Comparison of ENCODE assay signal across 8 cellular contexts in genomic region chr19:46515879-46516350, GRCh38. TPM values are rescaled to one million over a fixed set of nuclear protein-coding genes. Genes with fewer than 3 reads are reported as not detected.
DNase-seq lines count a peak whose midpoint lies in the region; ATAC-seq, FAIRE-seq and TF ChIP-seq lines count a peak whose summit lies in the region.

No MANE protein-coding gene starts in this region.

- peak overlapping the region; percentile 51 for H3K27ac Mint-ChIP-seq in activated CD4-positive, alpha-beta T cell treated with anti-CD3 and anti-CD28 coated beads, Interleukin-2, amount 10 ng/mL, durations not matched to agents 7 days and 5 days

- H3K4me1 Mint-ChIP-seq in activated CD4-positive, alpha-beta T cell treated with anti-CD3 and anti-CD28 coated beads, Interleukin-2, amount 10 ng/mL, durations not matched to agents 7 days and 5 days: peaks cover 47% of the 10 kb centered on the region

- FAIRE-seq in RCC 7860 (lab: Jason Lieb, UNC): no peak

- no peaks in the 10 kb centered on the region for H3K4me1 ChIP-seq in foreskin keratinocyte

- DNase-seq in activated CD4-positive, CD25-positive, alpha-beta regulatory T cell treated with anti-CD3 and anti-CD28 coated beads, Interleukin-2, amount 50 U/mL, for 72 hours: no peak
- DNase-seq in LNCaP clone FGC (ENCODE audit: low read depth) (no peak), foreskin keratinocyte (peak in 1 of 2 donors; percentile 52), RCC 7860 (ENCODE audit: low spot score) (no peak)
- DNase-seq in activated CD4-positive, alpha-beta T cell treated with anti-CD3 and anti-CD28 coated beads, Interleukin-2, amount 10 ng/mL, durations not matched to agents 7 days and 5 days: peak; percentile 50
- DNase-seq in stimulated activated CD4-positive, alpha-beta T cell treated with anti-CD3 and anti-CD28 coated beads, Interleukin-4, amount 100 ng/mL, for 24 hours: peak; percentile 26

- H3K27me3 ChIP-seq in foreskin keratinocyte: no peaks in the 10 kb centered on the region

- H3K36me3 Mint-ChIP-seq in activated CD4-positive, alpha-beta T cell treated with anti-CD3 and anti-CD28 coated beads, Interleukin-2, amount 10 ng/mL, durations not matched to agents 7 days and 5 days (ENCODE audit: low read depth): no peaks in the 10 kb centered on the region

- POLR2A ChIA-PET in activated CD4-positive, alpha-beta T cell treated with anti-CD3 and anti-CD28 coated beads, Interleukin-2, amount 10 ng/mL, durations not matched to agents 7 days and 5 days (lab: Charles Lee): no interaction called here

- TF ChIP-seq CTCF in LNCaP clone FGC (IDR thresholded peaks at IDR 0.05; ENCODE audit: control insufficient read depth, extremely low read depth, insufficient read depth) (peak; percentile 41), foreskin keratinocyte (conservative IDR thresholded peaks at IDR 0.05) (peak; percentile 75)

- no peak overlapping the region for H3K4me3 Mint-ChIP-seq in activated CD4-positive, alpha-beta T cell treated with anti-CD3 and anti-CD28 coated beads, Interleukin-2, amount 10 ng/mL, durations not matched to agents 7 days and 5 days

- CTCF ChIA-PET in activated CD4-positive, alpha-beta T cell treated with anti-CD3 and anti-CD28 coated beads, Interleukin-2, amount 10 ng/mL, durations not matched to agents 7 days and 5 days (lab: Charles Lee): interaction anchor here (0.6 to 3.6 kb wide), 15 partner anchors 8 to 463 kb away, joined by 3 to 22 read pairs (median 4); no protein-coding TSS in a partner anchor

- H3K27me3 Mint-ChIP-seq in activated CD4-positive, alpha-beta T cell treated with anti-CD3 and anti-CD28 coated beads, Interleukin-2, amount 10 ng/mL, durations not matched to agents 7 days and 5 days: peaks cover 21% of the 10 kb centered on the region

- no peak overlapping the region for H3K27ac ChIP-seq in foreskin keratinocyte

- H3K4me3 ChIP-seq in LNCaP clone FGC (ENCODE audit: low read depth, low read length): no peak overlapping the region

- peak; percentile 56 to 73 for ATAC-seq in activated CD4-positive, CD25-positive, alpha-beta regulatory T cell treated with anti-CD3 and anti-CD28 coated beads, Interleukin-2, amount 50 U/mL, for 24 hours
- ATAC-seq in foreskin keratinocyte: peak; percentile 29
- no peak for ATAC-seq in HG03432 (IDR thresholded peaks at IDR 0.05; ENCODE audit: unreplicated experiment)

- peaks cover 7% of the 10 kb centered on the region for H3K9me3 Mint-ChIP-seq in activated CD4-positive, alpha-beta T cell treated with anti-CD3 and anti-CD28 coated beads, Interleukin-2, amount 10 ng/mL, durations not matched to agents 7 days and 5 days

RNA-seq across cellular contexts. Expression of gene PNMA8B, which starts 20.2 kb away (rescaled TPM):
- under 1 TPM; 0.06 to 0.07 TPM for total RNA-seq in activated CD4-positive, alpha-beta T cell treated with anti-CD3 and anti-CD28 coated beads, Interleukin-2, amount 10 ng/mL, durations not matched to agents 7 days and 5 days
- total RNA-seq in foreskin keratinocyte: 0.07 and 0.10 TPM in 2 replicates
- polyA plus RNA-seq in foreskin keratinocyte: 0.03 TPM in 2 replicates

RNA-seq across cellular contexts. Expression of gene PNMA8A, which starts 44.6 kb away (rescaled TPM):
- not detected for total RNA-seq in activated CD4-positive, alpha-beta T cell treated with anti-CD3 and anti-CD28 coated beads, Interleukin-2, amount 10 ng/mL, durations not matched to agents 7 days and 5 days
- 1.4 TPM in 2 replicates for total RNA-seq in foreskin keratinocyte
- polyA plus RNA-seq in foreskin keratinocyte: 0.71 and 0.88 TPM in 2 replicates

Comparison
In these comparisons a context has a peak if more than half of its experiments do, and no peak if none do; other contexts are left out.
1. DNase-seq: peak in activated CD4-positive, alpha-beta T cell treated with anti-CD3 and anti-CD28 coated beads, Interleukin-2, amount 10 ng/mL, durations not matched to agents 7 days and 5 days (single experiment) and stimulated activated CD4-positive, alpha-beta T cell treated with anti-CD3 and anti-CD28 coated beads, Interleukin-4, amount 100 ng/mL, for 24 hours (single experiment); none in activated CD4-positive, CD25-positive, alpha-beta regulatory T cell treated with anti-CD3 and anti-CD28 coated beads, Interleukin-2, amount 50 U/mL, for 72 hours (single experiment), LNCaP clone FGC (single experiment) and RCC 7860 (single experiment).